In the genomic region with DNA sequence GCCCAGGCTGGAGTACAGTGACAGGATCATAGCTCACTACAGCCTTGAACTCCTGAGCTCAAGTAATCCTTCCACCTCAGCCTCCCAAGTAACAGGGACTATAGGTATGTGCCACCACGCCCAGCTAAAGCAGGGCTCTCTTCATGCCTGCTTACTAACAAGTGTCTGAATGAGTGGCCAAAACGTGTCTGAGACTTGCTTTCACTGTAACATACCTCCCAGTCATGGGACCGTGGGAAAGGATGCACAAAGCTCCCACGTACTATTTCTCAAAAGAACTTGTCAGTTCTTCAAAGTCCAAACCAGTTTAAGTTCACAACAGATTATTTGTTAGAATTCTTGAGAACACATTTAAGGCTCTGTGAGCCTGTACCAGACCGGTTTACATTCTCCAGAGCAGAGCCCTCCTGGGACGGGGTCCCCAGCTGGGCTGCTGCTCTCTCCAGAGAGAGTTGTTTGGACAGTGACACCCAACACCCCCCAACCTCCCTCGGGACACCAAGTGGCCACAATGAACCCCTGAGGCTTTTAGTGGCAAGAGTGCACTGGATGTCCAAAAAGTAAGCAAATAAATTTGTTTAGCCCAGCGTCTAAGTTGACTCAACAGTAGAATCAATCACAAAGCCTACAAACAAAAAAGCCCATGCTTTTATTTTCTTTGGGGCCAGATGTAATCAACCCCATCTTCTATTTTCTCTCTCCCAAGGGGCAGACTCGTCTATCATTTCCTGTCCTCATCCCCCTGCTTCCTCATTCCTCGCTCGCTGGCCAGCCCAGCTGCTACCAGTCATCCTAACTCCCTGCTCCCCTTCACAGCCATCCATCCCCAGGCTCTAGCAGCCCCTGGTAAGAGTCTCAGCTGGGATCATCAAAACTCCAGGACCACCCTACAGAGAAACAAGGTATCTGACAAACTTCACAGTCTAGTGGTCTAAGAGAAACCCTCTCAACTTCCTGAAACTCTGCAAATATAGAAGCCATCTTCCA, we compare ENCODE assay signal across 8 cellular contexts. TPM values are rescaled to one million over a fixed set of nuclear protein-coding genes. Genes with fewer than 3 reads are reported as not detected.
DNase-seq lines count a peak whose midpoint lies in the region; ATAC-seq, FAIRE-seq and TF ChIP-seq lines count a peak whose summit lies in the region.

No MANE protein-coding gene starts in this region.

- no peak for TF ChIP-seq CTCF in HepG2 (CRISPR knock-in tag; IDR thresholded peaks at IDR 0.05)
- TF ChIP-seq CTCF in right lobe of liver (IDR thresholded peaks at IDR 0.05), result no peak
- TF ChIP-seq CTCF in tibial artery (IDR thresholded peaks at IDR 0.05), result no peak

- intact Hi-C loops in HepG2 (cut with micrococcal nuclease; ENCODE audit: unreplicated experiment) (no loop called here), right lobe of liver (cut with DNase I) (no loop called here), tibial artery (cut with DNase I; ENCODE audit: low total_unique reads) (no loop called here)

- no peak for TF ChIP-seq RAD21 in HepG2 (CRISPR knock-in tag; IDR thresholded peaks at IDR 0.05)

- FAIRE-seq in HepG2 (lab: Jason Lieb, UNC), result no peak

- H3K27ac Mint-ChIP-seq in activated CD8-positive, alpha-beta T cell treated with anti-CD3 and anti-CD28 coated beads, Interleukin-2, amount 10 ng/mL, durations not matched to agents 7 days and 5 days, result peak overlapping the region; percentile 57

- H3K9me3 ChIP-seq in HepG2 (ENCODE audit: low read length) (no peaks in the 10 kb centered on the region), right lobe of liver (no peaks in the 10 kb centered on the region), tibial artery (no peaks in the 10 kb centered on the region)

- no peaks in the 10 kb centered on the region for H3K27me3 ChIP-seq in HepG2 (ENCODE audit: control insufficient read depth in 1 of 2, insufficient read depth in 2 of 2, low read length in 2 of 2)
- no peaks in the 10 kb centered on the region for H3K27me3 ChIP-seq in right lobe of liver
- H3K27me3 ChIP-seq in tibial artery, result no peaks in the 10 kb centered on the region

- CTCF ChIA-PET in HepG2 (lab: Yijun Ruan, JAX; ENCODE audit: low intra/inter-chr PET ratio, low total read pairs), result no interaction called here
- CTCF ChIA-PET in activated CD8-positive, alpha-beta T cell treated with anti-CD3 and anti-CD28 coated beads, Interleukin-2, amount 10 ng/mL, durations not matched to agents 7 days and 5 days (lab: Charles Lee), result interaction anchor here (0.7 kb wide), 1 partner anchor 13 kb away, joined by 3 read pairs; no protein-coding TSS in a partner anchor

- H3K4me3 ChIP-seq in HepG2 (replicated peaks in 1 of 3; ENCODE audit: insufficient read depth in 1 of 3, low read depth in 2 of 3, low read length in 3 of 3), result no peak overlapping the region
- no peak overlapping the region for H3K4me3 ChIP-seq in right lobe of liver
- H3K4me3 ChIP-seq in tibial artery, result no peak overlapping the region

- peaks cover 17% of the 10 kb centered on the region for H3K36me3 Mint-ChIP-seq in activated CD8-positive, alpha-beta T cell treated with anti-CD3 and anti-CD28 coated beads, Interleukin-2, amount 10 ng/mL, durations not matched to agents 7 days and 5 days (ENCODE audit: low read depth)

- H3K4me1 ChIP-seq in HepG2 (ENCODE audit: insufficient read depth, low read length) (peaks cover 12% of the 10 kb centered on the region; the same call in 1 of the 2 replicates), right lobe of liver (no peaks in the 10 kb centered on the region), tibial artery (no peaks in the 10 kb centered on the region)

- in situ Hi-C loops in HepG2 (cut with HindIII; ENCODE audit: extremely low pct_ligation_motif_present, low pct_unique_long_range_greater_than_20kb) (no loop called here), G401 (cut with HindIII; ENCODE audit: low sequenced_read_pairs) (no loop called here)

- no peak for DNase-seq in HepG2 (ENCODE audit: low spot score)
- DNase-seq in right lobe of liver, result no peak
- no peak for DNase-seq in activated CD8-positive, alpha-beta T cell treated with anti-CD3 and anti-CD28 coated beads, Interleukin-2, amount 10 ng/mL, durations not matched to agents 7 days and 5 days
- no peak for DNase-seq in G401 (ENCODE audit: low spot score)
- DNase-seq in effector CD8-positive, alpha-beta T cell (lab: John Stamatoyannopoulos, UW), result no peak
- DNase-seq in NCI-H1105 treated with DMSO at 0.1 percent for 48 hours (lab: John Stamatoyannopoulos, UW), result no peak
- no peak for DNase-seq in tibial artery

- no peak for ATAC-seq in HepG2
- ATAC-seq in right lobe of liver, result no peak
- peak; percentile 67 for ATAC-seq in HG03066 (IDR thresholded peaks at IDR 0.05; ENCODE audit: low read depth, unreplicated experiment)
- ATAC-seq in activated CD8-positive, alpha-beta T cell treated with anti-CD3 and anti-CD28 coated beads, Interleukin-2, amount 10 ng/mL, durations not matched to agents 7 days and 5 days, result no peak

- WGBS in HepG2 (ENCODE audit: low lambda C conversion rate), result 69% methylated on average over 4 of the region's 11 CpGs
- WGBS in right lobe of liver (ENCODE audit: insufficient coverage, low coverage, low lambda C conversion rate, missing lambda C conversion rate), result 28% methylated on average over 8 of the region's 11 CpGs

- no peaks in the 10 kb centered on the region for H3K9me3 Mint-ChIP-seq in activated CD8-positive, alpha-beta T cell treated with anti-CD3 and anti-CD28 coated beads, Interleukin-2, amount 10 ng/mL, durations not matched to agents 7 days and 5 days (ENCODE audit: insufficient read depth)

- no peaks in the 10 kb centered on the region for H3K36me3 ChIP-seq in HepG2 (replicated peaks in 1 of 2; ENCODE audit: control insufficient read depth in 1 of 2, insufficient read depth in 2 of 2, low read length in 2 of 2)
- no peaks in the 10 kb centered on the region for H3K36me3 ChIP-seq in right lobe of liver
- no peaks in the 10 kb centered on the region for H3K36me3 ChIP-seq in tibial artery

- H3K4me1 Mint-ChIP-seq in activated CD8-positive, alpha-beta T cell treated with anti-CD3 and anti-CD28 coated beads, Interleukin-2, amount 10 ng/mL, durations not matched to agents 7 days and 5 days (ENCODE audit: low read depth), result peaks cover 60% of the 10 kb centered on the region

- no peak overlapping the region for H3K4me2 ChIP-seq in HepG2 (ENCODE audit: low read depth, low read length)

- TF ChIP-seq EP300 in HepG2 (IDR thresholded peaks at IDR 0.05; ENCODE audit: low read depth in 2 of 2, low read length in 2 of 2) (no peak), HepG2 (CRISPR knock-in tag; IDR thresholded peaks at IDR 0.05; ENCODE audit: borderline replicate concordance) (no peak)

- peaks cover 2% of the 10 kb centered on the region for H3K79me2 ChIP-seq in HepG2 (ENCODE audit: insufficient read depth, low read length)

- no peak for TF ChIP-seq POLR2A in HepG2 (IDR thresholded peaks at IDR 0.05; ENCODE audit: insufficient read depth in 1 of 2, low read depth in 2 of 2, low read length in 2 of 2)
- no peak for TF ChIP-seq POLR2A in right lobe of liver (IDR thresholded peaks at IDR 0.05)

- H3K27me3 Mint-ChIP-seq in activated CD8-positive, alpha-beta T cell treated with anti-CD3 and anti-CD28 coated beads, Interleukin-2, amount 10 ng/mL, durations not matched to agents 7 days and 5 days (ENCODE audit: low read depth), result no peaks in the 10 kb centered on the region

- H3K27ac ChIP-seq in HepG2 (ENCODE audit: extremely low read length, insufficient read depth, low read length) (no peak overlapping the region), right lobe of liver (no peak overlapping the region), tibial artery (no peak overlapping the region)

- no peak overlapping the region for H2AFZ ChIP-seq in HepG2 (ENCODE audit: low read length)

- H4K20me1 ChIP-seq in HepG2 (ENCODE audit: insufficient read depth, low read length), result no peaks in the 10 kb centered on the region

- BruUV-seq in HepG2 (replicated peaks; lab: Mats Ljungman, UMichigan), result no TSS peak

- POLR2A ChIA-PET in HepG2 (lab: Yijun Ruan, JAX), result no interaction called here
- POLR2A ChIA-PET in activated CD8-positive, alpha-beta T cell treated with anti-CD3 and anti-CD28 coated beads, Interleukin-2, amount 10 ng/mL, durations not matched to agents 7 days and 5 days (lab: Charles Lee), result interaction anchor here (0.6 to 0.7 kb wide), 2 partner anchors 12 to 25 kb away, joined by 3 to 4 read pairs; no protein-coding TSS in a partner anchor

- H3K4me3 Mint-ChIP-seq in activated CD8-positive, alpha-beta T cell treated with anti-CD3 and anti-CD28 coated beads, Interleukin-2, amount 10 ng/mL, durations not matched to agents 7 days and 5 days, result no peak overlapping the region

- no peak overlapping the region for H3K9ac ChIP-seq in HepG2 (ENCODE audit: insufficient read depth, low read depth, low read length)

TF ChIP-seq in HepG2, 621 proteins besides CTCF, POLR2A, EP300 and RAD21 (continues in another document):
- peak; percentile 51 for TF ChIP-seq ZNF121 (CRISPR knock-in tag; IDR thresholded peaks at IDR 0.05)

RNA-seq across cellular contexts. Expression of gene SH3KBP1, which starts 23.9 kb away (rescaled TPM):
- total RNA-seq in HepG2 (2016; rRNA removed; fragmentation: Illumina TruSeq; extraction: Trizol) (10.4 and 12.6 TPM in 2 replicates), right lobe of liver (10 to 100 TPM in 2 of 6 experiments, 1 to 10 TPM in 4; 7.3 to 14.1 (median 8.9) TPM)
- 6.6 and 8.2 TPM in 2 replicates for total RNA-seq in HepG2 (2016; cell fraction: cytosol; rRNA removed; fragmentation: Illumina TruSeq; extraction: Trizol; ENCODE audit: low read depth)
- 10.1 and 10.9 TPM in 2 replicates for total RNA-seq in HepG2 (2016; cell fraction: insoluble cytoplasmic fraction; rRNA removed; fragmentation: Illumina TruSeq; extraction: Trizol)
- 19.6 and 22.2 TPM in 2 replicates for total RNA-seq in HepG2 (2016; cell fraction: membrane; rRNA removed; fragmentation: Illumina TruSeq; extraction: Trizol)
- 5.4 and 10.1 TPM in 2 replicates for total RNA-seq in HepG2 (2016; cell fraction: nucleus; rRNA removed; fragmentation: Illumina TruSeq; extraction: Trizol)
- polyA plus RNA-seq in HepG2 (2011; rRNA removed), result 9.2 and 10.0 TPM in 2 replicates
- polyA plus RNA-seq in HepG2 (2011; cell fraction: cytosol; rRNA removed), result 8.3 and 10.3 TPM in 2 replicates
- 4.1 and 5.0 TPM in 2 replicates for polyA plus RNA-seq in HepG2 (2011; cell fraction: nucleus; rRNA removed)
- polyA plus RNA-seq in HepG2 (2012), result 16.3 and 20.9 TPM in 2 replicates
- polyA plus RNA-seq in HepG2 (2016; cell fraction: cytosol; fragmentation: Illumina TruSeq; extraction: Trizol; ENCODE audit: low read depth), result 10.8 and 11.2 TPM in 2 replicates
- polyA plus RNA-seq in HepG2 (2016; cell fraction: insoluble cytoplasmic fraction; fragmentation: Illumina TruSeq; extraction: Trizol; ENCODE audit: low read depth), result 19.5 and 20.3 TPM in 2 replicates
- polyA plus RNA-seq in HepG2 (2016; cell fraction: membrane; fragmentation: Illumina TruSeq; extraction: Trizol; ENCODE audit: low read depth), result 23.3 and 26.3 TPM in 2 replicates
- 14.0 and 14.2 TPM in 2 replicates for polyA plus RNA-seq in HepG2 (2016; cell fraction: nucleus; fragmentation: Illumina TruSeq; extraction: Trizol; ENCODE audit: insufficient read depth, low read depth)
- 8.4 and 23.9 TPM in 2 replicates for polyA minus RNA-seq in HepG2 (2011; rRNA and poly(A)+ RNA removed; ENCODE audit: low replicate concordance)
- 10.6 and 12.6 TPM in 2 replicates for polyA minus RNA-seq in HepG2 (2011; cell fraction: cytosol; rRNA and poly(A)+ RNA removed)
- polyA minus RNA-seq in HepG2 (2011; cell fraction: nucleus; rRNA and poly(A)+ RNA removed), result 8.4 and 18.0 TPM in 2 replicates
- 10 to 100 TPM; 85.6 to 95.3 TPM for total RNA-seq in activated CD8-positive, alpha-beta T cell treated with anti-CD3 and anti-CD28 coated beads, Interleukin-2, amount 10 ng/mL, durations not matched to agents 7 days and 5 days
- 16.7 and 26.8 TPM in 2 replicates for total RNA-seq in G401 (2014; rRNA removed; shearing (Covaris generic))
